Comparison of ENCODE assay signal across 9 cellular contexts in genomic region chr7:23410446-23411183, GRCh38. TPM values are rescaled to one million over a fixed set of nuclear protein-coding genes. Genes with fewer than 3 reads are reported as not detected.
DNase-seq lines count a peak whose midpoint lies in the region; ATAC-seq and TF ChIP-seq lines count a peak whose summit lies in the region.
"Had no signal": no experiment of that assay in that cellular context is flagged by ENCODE, and none has a peak within 500 bp of the region (broad histone marks: within the 10 kb centered on the region; RNA-seq: fewer than 3 reads in every experiment).

No MANE protein-coding gene starts in this region.

- peaks cover 4 to 12% (median 12%) of the 10 kb centered on the region in 3 donors for H3K4me1 Mint-ChIP-seq in IgD-negative memory B cell
- no peaks in the 10 kb centered on the region for H3K4me1 Mint-ChIP-seq in stimulated activated effector memory CD8-positive, alpha-beta T cell treated with anti-CD3 and anti-CD28 coated beads, Interleukin-12 subunit alpha, Interleukin-12 subunit beta, amount 100 ng/mL, for 72 hours

- no peak for DNase-seq in activated CD4-positive, CD25-positive, alpha-beta regulatory T cell (lab: John Stamatoyannopoulos, UW)
- DNase-seq in stimulated activated effector memory CD8-positive, alpha-beta T cell treated with anti-CD3 and anti-CD28 coated beads, Interleukin-12 subunit alpha, Interleukin-12 subunit beta, amount 100 ng/mL, for 72 hours (ENCODE audit: low spot score in 2 of 2), result no peak
- no peak for DNase-seq in central memory CD4-positive, alpha-beta T cell
- DNase-seq in SJCRH30, result no peak
- DNase-seq in RWPE1 (ENCODE audit: low spot score), result no peak
- DNase-seq: nucleus accumbens had no signal

- CTCF ChIA-PET in RWPE1 (lab: Yijun Ruan, JAX), result interaction anchor here (0.6 kb wide), 1 partner anchor 137 kb away, joined by 6 read pairs; no protein-coding TSS in a partner anchor

- peak; percentile 38 to 59 for ATAC-seq in activated CD4-positive, CD25-positive, alpha-beta regulatory T cell treated with anti-CD3 and anti-CD28 coated beads, Interleukin-2, amount 50 U/mL, for 24 hours
- ATAC-seq in HG02798 (IDR thresholded peaks at IDR 0.05; ENCODE audit: poor library complexity, unreplicated experiment), result peak; percentile 85
- ATAC-seq in stimulated activated effector memory CD8-positive, alpha-beta T cell treated with anti-CD3 and anti-CD28 coated beads, Interleukin-12 subunit alpha, Interleukin-12 subunit beta, amount 100 ng/mL, for 72 hours, result peak; percentile 76

- no peaks in the 10 kb centered on the region for H3K27me3 ChIP-seq in SJCRH30

- peaks cover 7% of the 10 kb centered on the region for H3K27me3 Mint-ChIP-seq in IgD-negative memory B cell

- no peak overlapping the region for H3K4me3 ChIP-seq in SJCRH30

- H3K9me3 ChIP-seq in SJCRH30 (replicated peaks), result no peaks in the 10 kb centered on the region

- H3K36me3 ChIP-seq in SJCRH30, result peaks cover 77% of the 10 kb centered on the region

- TF ChIP-seq CTCF in RWPE1 (conservative IDR thresholded peaks at IDR 0.05; ENCODE audit: low read depth), result no peak

- H3K4me1 ChIP-seq in SJCRH30, result no peaks in the 10 kb centered on the region

- H3K4me3 Mint-ChIP-seq in IgD-negative memory B cell, result peak overlapping the region in 2 of 4 donors; percentile 55 to 70
- H3K4me3 Mint-ChIP-seq in stimulated activated effector memory CD8-positive, alpha-beta T cell treated with anti-CD3 and anti-CD28 coated beads, Interleukin-12 subunit alpha, Interleukin-12 subunit beta, amount 100 ng/mL, for 72 hours, result no peak overlapping the region

- H3K27ac Mint-ChIP-seq in IgD-negative memory B cell, result peak overlapping the region; percentile 8 to 87 (median 53)
- no peak overlapping the region for H3K27ac Mint-ChIP-seq in stimulated activated effector memory CD8-positive, alpha-beta T cell treated with anti-CD3 and anti-CD28 coated beads, Interleukin-12 subunit alpha, Interleukin-12 subunit beta, amount 100 ng/mL, for 72 hours

- H3K27ac ChIP-seq in SJCRH30 (no peak overlapping the region), RWPE1 (no peak overlapping the region)

- H3K9me3 Mint-ChIP-seq in IgD-negative memory B cell, result peaks cover 0 to 3% (median 0%) of the 10 kb centered on the region in 3 donors
- no peaks in the 10 kb centered on the region for H3K9me3 Mint-ChIP-seq in stimulated activated effector memory CD8-positive, alpha-beta T cell treated with anti-CD3 and anti-CD28 coated beads, Interleukin-12 subunit alpha, Interleukin-12 subunit beta, amount 100 ng/mL, for 72 hours

- H3K36me3 Mint-ChIP-seq in IgD-negative memory B cell, result peaks cover 2% of the 10 kb centered on the region
- no peaks in the 10 kb centered on the region for H3K36me3 Mint-ChIP-seq in stimulated activated effector memory CD8-positive, alpha-beta T cell treated with anti-CD3 and anti-CD28 coated beads, Interleukin-12 subunit alpha, Interleukin-12 subunit beta, amount 100 ng/mL, for 72 hours

- POLR2A ChIA-PET in RWPE1 (lab: Yijun Ruan, JAX; ENCODE audit: low non-redundant PET), result no interaction called here

RNA-seq across cellular contexts. Expression of gene IGF2BP3, which starts 59.7 kb away (rescaled TPM):
- polyA plus RNA-seq in IgD-negative memory B cell, result 5.4 TPM
- 105 and 120 TPM in 2 replicates for total RNA-seq in SJCRH30 (2014; rRNA removed; shearing (Covaris generic))
